In genomic region chr19:40831502-40832430, GRCh38 we compare ENCODE assay signal across 8 cellular contexts. TPM values are rescaled to one million over a fixed set of nuclear protein-coding genes. Genes with fewer than 3 reads are reported as not detected.
DNase-seq lines count a peak whose midpoint lies in the region; ATAC-seq and TF ChIP-seq lines count a peak whose summit lies in the region.

No MANE protein-coding gene starts in this region.

- WGBS in prostate gland = 47% methylated on average over 7 of the region's 7 CpGs

- H3K4me3 ChIP-seq in prostate gland = no peak overlapping the region

- no peak for TF ChIP-seq POLR2A in prostate gland (IDR thresholded peaks at IDR 0.05)

- no peak for ATAC-seq in GM21529 (IDR thresholded peaks at IDR 0.05; ENCODE audit: unreplicated experiment)

- no peak for TF ChIP-seq CTCF in prostate gland (IDR thresholded peaks at IDR 0.05)

- no peaks in the 10 kb centered on the region for H3K27me3 ChIP-seq in prostate gland (replicated peaks; ENCODE audit: insufficient read depth)

- H3K27ac ChIP-seq in prostate gland = peak overlapping the region; percentile 42 to 76

- no peaks in the 10 kb centered on the region for H3K4me1 ChIP-seq in prostate gland (replicated peaks)

- H3K9me3 ChIP-seq in prostate gland = no peaks in the 10 kb centered on the region

- DNase-seq in GM04503 (ENCODE audit: low read depth) = peak; percentile 99
- peak; percentile 91 for DNase-seq in NCI-H226
- DNase-seq in dedifferentiated amniotic fluid mesenchymal stem cell (ENCODE audit: extremely low spot score) = peak; percentile 97
- peak; percentile 90 for DNase-seq in prostate gland (ENCODE audit: low spot score)
- no peak for DNase-seq in GM19238 (ENCODE audit: insufficient read length, low spot score)
- no peak for DNase-seq in activated CD4-positive, alpha-beta T cell treated with anti-CD3 and anti-CD28 coated beads, Interleukin-2, amount 50 U/mL, for 4 hours
- no peak for DNase-seq in CD1c-positive myeloid dendritic cell (ENCODE audit: extremely low spot score)

- intact Hi-C loops in prostate gland (cut with DNase I) = no loop called here

- no peaks in the 10 kb centered on the region for H3K36me3 ChIP-seq in prostate gland

RNA-seq across cellular contexts. Expression of gene CYP2A6, which starts 18.5 kb away (rescaled TPM):
- total RNA-seq in prostate gland = 1 to 10 TPM in 1 of 2 donors, not detected in 1; 1.1 TPM

RNA-seq across cellular contexts. Expression of gene EGLN2, which starts 32.8 kb away (rescaled TPM):
- 100 to 1,000 TPM in 1 of 2 donors, 10 to 100 TPM in 1; 62.6 to 213 TPM for total RNA-seq in prostate gland

RNA-seq across cellular contexts. Expression of gene CYP2A7, which starts 50.3 kb away (rescaled TPM):
- total RNA-seq in prostate gland = not detected

RNA-seq across cellular contexts. Expression of gene RAB4B, which starts 53.7 kb away (rescaled TPM):
- 10 to 100 TPM; 44.8 to 51.7 TPM for total RNA-seq in prostate gland

RNA-seq across cellular contexts. Expression of gene MIA, which starts 56.4 kb away (rescaled TPM):
- total RNA-seq in prostate gland = 1 to 10 TPM; 2.7 to 5.0 TPM

Comparison
In these comparisons a context has a peak if more than half of its experiments do, and no peak if none do; other contexts are left out.
1. DNase-seq: peak in GM04503 (single experiment), NCI-H226 (single experiment), dedifferentiated amniotic fluid mesenchymal stem cell (single experiment) and prostate gland (single experiment); none in GM19238 (single experiment), activated CD4-positive, alpha-beta T cell treated with anti-CD3 and anti-CD28 coated beads, Interleukin-2, amount 50 U/mL, for 4 hours (0 of 2) and CD1c-positive myeloid dendritic cell (single experiment).